8 cellular contexts compared by ENCODE assay signal in genomic region chrX:45850197-45850774, GRCh38.
DNase-seq lines count a peak whose midpoint lies in the region; ATAC-seq and TF ChIP-seq lines count a peak whose summit lies in the region.

No MANE protein-coding gene starts in this region.

- no peaks in the 10 kb centered on the region for H3K4me1 ChIP-seq in gastrocnemius medialis

- no peak for TF ChIP-seq CTCF in AG04450 (IDR thresholded peaks at IDR 0.05; ENCODE audit: low read depth, low read length)
- no peak for TF ChIP-seq CTCF in gastrocnemius medialis (IDR thresholded peaks at IDR 0.05 in 4 of 5, conservative IDR thresholded peaks at IDR 0.05 in 1 of 5)

- ATAC-seq in gastrocnemius medialis: no peak
- no peak for ATAC-seq in GM19328 (IDR thresholded peaks at IDR 0.05; ENCODE audit: unreplicated experiment)
- no peak for ATAC-seq in GM19023 (IDR thresholded peaks at IDR 0.05; ENCODE audit: unreplicated experiment)

- no peak for TF ChIP-seq POLR2A in gastrocnemius medialis (IDR thresholded peaks at IDR 0.05)

- H3K9me3 ChIP-seq in AG04450 (ENCODE audit: control insufficient read depth, insufficient read depth, low read length) (no peaks in the 10 kb centered on the region), gastrocnemius medialis (no peaks in the 10 kb centered on the region)

- H3K27ac ChIP-seq in AG04450 (ENCODE audit: low read depth, low read length) (peak overlapping the region; percentile 31), gastrocnemius medialis (no peak overlapping the region)

- H3K36me3 ChIP-seq in gastrocnemius medialis: no peaks in the 10 kb centered on the region

- in situ Hi-C loops in gastrocnemius medialis (cut with MboI; ENCODE audit: low sequenced_read_pairs in 4 of 4): no loop called here

- TF ChIP-seq EP300 in Ishikawa (IDR thresholded peaks at IDR 0.05; ENCODE audit: borderline replicate concordance): no peak

- TF ChIP-seq RAD21 in Ishikawa (IDR thresholded peaks at IDR 0.05; ENCODE audit: low read depth): no peak

- CTCF ChIA-PET in AG04450 (lab: Charles Lee): interaction anchor here (0.5 to 1.2 kb wide), 2 partner anchors 27 to 526 kb away, joined by 4 to 7 read pairs; no protein-coding TSS in a partner anchor

- DNase-seq in AG04450 (ENCODE audit: low read depth, low spot score) (no peak), head of caudate nucleus (peak in 24 of 42 donors; percentile 3 to 50 (median 21)), gastrocnemius medialis (no peak), NCI-H2107 (lab: John Stamatoyannopoulos, UW) (no peak)
- DNase-seq in activated T-cell treated with anti-CD3 and anti-CD28 coated beads, Interleukin-2, amount 50 U/mL, for 48 hours: peak; percentile 47 to 58

- H3K27me3 ChIP-seq in AG04450 (ENCODE audit: control insufficient read depth, insufficient read depth, low read length) (no peaks in the 10 kb centered on the region), gastrocnemius medialis (peaks cover 3 to 8% (median 8%) of the 10 kb centered on the region in 3 donors)

- POLR2A ChIA-PET in AG04450 (lab: Yijun Ruan, JAX): no interaction called here

- intact Hi-C loops in head of caudate nucleus (cut with DNase I): no loop called here
- intact Hi-C loops in gastrocnemius medialis (cut with DNase I; ENCODE audit: low total_unique reads): loop anchor here (5.0 to 10.0 kb wide), 2 partner anchors 43 to 525 kb away; no protein-coding TSS in a partner anchor

- H3K4me3 ChIP-seq in AG04450 (ENCODE audit: low read depth, low read length): peak overlapping the region; percentile 77
- peak overlapping the region; percentile 46 to 51 (median 48) for H3K4me3 ChIP-seq in gastrocnemius medialis

TF ChIP-seq in Ishikawa, 13 proteins besides CTCF, POLR2A, EP300 and RAD21:
- TF ChIP-seq ZBTB7A (IDR thresholded peaks at IDR 0.05; ENCODE audit: low read depth) (0 out of 2 replicates have a peak, but pooled peaks have one; percentile 57), YY1 (IDR thresholded peaks at IDR 0.05; ENCODE audit: low read depth) (no peak)

Comparison
In these comparisons a context has a peak if more than half of its experiments do, and no peak if none do; other contexts are left out.
1. DNase-seq: peak in activated T-cell treated with anti-CD3 and anti-CD28 coated beads, Interleukin-2, amount 50 U/mL, for 48 hours (2 of 2) and head of caudate nucleus (24 of 42); none in AG04450 (single experiment), gastrocnemius medialis (0 of 2) and NCI-H2107 (single experiment).